In the genomic region with DNA sequence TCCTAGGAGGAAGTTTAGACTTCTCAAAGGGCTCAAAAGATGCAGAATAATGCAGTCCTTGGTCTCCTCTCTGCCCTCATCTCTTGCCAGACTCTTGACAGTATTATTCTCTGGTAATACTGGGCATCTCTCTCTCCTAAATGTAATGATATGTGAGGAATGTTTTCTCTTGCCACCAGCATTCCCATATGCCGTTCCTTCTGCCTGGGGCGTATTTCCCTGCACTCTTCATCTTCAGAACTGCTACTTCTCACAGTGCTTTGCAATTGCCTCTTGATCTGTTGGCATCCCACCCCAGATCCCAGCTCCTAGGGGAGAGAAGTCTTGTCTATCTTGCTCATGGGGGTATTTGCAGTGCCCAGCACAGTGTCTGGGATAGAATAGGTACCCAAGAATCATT, we compare ENCODE assay signal across 25 cellular contexts.
"Had no signal": no experiment of that assay in that cellular context is flagged by ENCODE, and none has a peak within 500 bp of the region (broad histone marks: within the 10 kb centered on the region; RNA-seq: fewer than 3 reads in every experiment).

No MANE protein-coding gene starts in this region.

- H3K36me3 ChIP-seq: adrenal gland, breast epithelium, Peyer's patch had no signal

- H3K4me3 ChIP-seq: adrenal gland, breast epithelium, K562, Peyer's patch had no signal

- ATAC-seq: activated CD4-positive, CD25-positive, alpha-beta regulatory T cell treated with anti-CD3 and anti-CD28 coated beads, Interleukin-2, amount 50 U/mL, for 24 hours; activated T-helper 17 cell treated with anti-CD3 and anti-CD28 coated beads, Interleukin-2, amount 50 U/mL, for 72 hours; K562 had no signal

- H3K27ac ChIP-seq: adrenal gland, breast epithelium, Peyer's patch had no signal

- H3K4me1 ChIP-seq: adrenal gland, breast epithelium, Peyer's patch had no signal

- H3K9me3 ChIP-seq: adrenal gland, breast epithelium, Peyer's patch had no signal

- H3K27me3 ChIP-seq: adrenal gland, breast epithelium, Peyer's patch had no signal

- DNase-seq: activated CD4-positive, alpha-beta T cell treated with anti-CD3 and anti-CD28 coated beads for 4 hours; activated CD4-positive, alpha-beta T cell treated with anti-CD3 and anti-CD28 coated beads, Interleukin-2, amount 50 U/mL, for 48 hours; activated CD8-positive, alpha-beta memory T cell treated with anti-CD3 and anti-CD28 coated beads for 24 hours; activated gamma-delta T cell treated with Interleukin-2 at 50 U/mL for 16 hours; activated naive CD4-positive, alpha-beta T cell treated with anti-CD3 and anti-CD28 coated beads, Interleukin-2, amount 10 ng/mL, durations not matched to agents 7 days and 5 days; activated naive CD8-positive, alpha-beta T cell treated with anti-CD3 and anti-CD28 coated beads for 36 hours; activated T-cell treated with anti-CD3 and anti-CD28 coated beads for 4 hours; activated T-cell treated with anti-CD3 and anti-CD28 coated beads, Interleukin-2, amount 50 U/mL, for 48 hours; adrenal gland; anterior cingulate cortex; caudate nucleus; Karpas-422; NCI-H1048; NCI-H1417; NCI-H2029; NCI-H345; NCI-H510A; NCI-H526 treated with DMSO at 0.1 percent for 48 hours; NCI-H82; Peyer's patch; SHP77 treated with DMSO at 0.1 percent for 48 hours had no signal
